Comparison of ENCODE assay signal across 22 cellular contexts in genomic region chrX:43446752-43447151, GRCh38.
"Had no signal": no experiment of that assay in that cellular context is flagged by ENCODE, and none has a peak within 500 bp of the region (broad histone marks: within the 10 kb centered on the region; RNA-seq: fewer than 3 reads in every experiment).

No MANE protein-coding gene starts in this region.

- H3K27ac ChIP-seq: ascending aorta, brain microvascular endothelial cell, coronary artery, dorsolateral prefrontal cortex had no signal

- H3K4me3 ChIP-seq: ascending aorta, coronary artery, dorsolateral prefrontal cortex had no signal

- H3K27me3 ChIP-seq: ascending aorta, brain microvascular endothelial cell had no signal

- H3K27ac Mint-ChIP-seq: activated CD8-positive, alpha-beta T cell treated with anti-CD3 and anti-CD28 coated beads for 36 hours; activated naive CD4-positive, alpha-beta T cell treated with anti-CD3 and anti-CD28 coated beads, Interleukin-2, amount 10 ng/mL, durations not matched to agents 7 days and 5 days; activated naive CD4-positive, alpha-beta T cell treated with anti-CD3 and anti-CD28 coated beads, Interleukin-2, amount 50 U/mL, for 72 hours; activated naive CD8-positive, alpha-beta T cell treated with anti-CD3 and anti-CD28 coated beads, Interleukin-2, amount 10 ng/mL, durations not matched to agents 7 days and 5 days; dendritic cell treated with granulocyte-macrophage colony-stimulating factor and Interleukin-4, amounts not matched to agents 40 ng/mL and 50 ng/mL, for 4 days; endodermal cell had no signal

- DNase-seq: activated CD4-positive, alpha-beta T cell treated with anti-CD3 and anti-CD28 coated beads for 48 hours; activated CD4-positive, alpha-beta T cell treated with anti-CD3 and anti-CD28 coated beads, Interleukin-2, amount 50 U/mL, for 1 hour; activated CD4-positive, alpha-beta T cell treated with anti-CD3 and anti-CD28 coated beads, Interleukin-2, amount 50 U/mL, for 48 hours; activated CD8-positive, alpha-beta memory T cell treated with anti-CD3 and anti-CD28 coated beads for 24 hours; activated CD8-positive, alpha-beta T cell treated with anti-CD3 and anti-CD28 coated beads for 36 hours; activated gamma-delta T cell; activated naive CD4-positive, alpha-beta T cell; activated naive CD4-positive, alpha-beta T cell treated with anti-CD3 and anti-CD28 coated beads, Interleukin-2, amount 10 ng/mL, durations not matched to agents 7 days and 5 days; activated naive CD8-positive, alpha-beta T cell treated with anti-CD3 and anti-CD28 coated beads, Interleukin-2, amount 10 ng/mL, durations not matched to agents 7 days and 5 days; activated T-cell treated with anti-CD3 and anti-CD28 coated beads, Interleukin-2, amount 50 U/mL, for 48 hours; brain microvascular endothelial cell; dorsolateral prefrontal cortex; effector memory CD4-positive, alpha-beta T cell; endodermal cell; foreskin fibroblast; head of caudate nucleus; T-helper 2 cell had no signal

- H3K4me1 Mint-ChIP-seq: activated naive CD4-positive, alpha-beta T cell treated with anti-CD3 and anti-CD28 coated beads, Interleukin-2, amount 10 ng/mL, durations not matched to agents 7 days and 5 days; activated naive CD8-positive, alpha-beta T cell treated with anti-CD3 and anti-CD28 coated beads, Interleukin-2, amount 10 ng/mL, durations not matched to agents 7 days and 5 days; central memory CD8-positive, alpha-beta T cell had no signal

- H3K36me3 ChIP-seq: ascending aorta, brain microvascular endothelial cell had no signal

- H3K27me3 Mint-ChIP-seq: activated naive CD4-positive, alpha-beta T cell treated with anti-CD3 and anti-CD28 coated beads, Interleukin-2, amount 10 ng/mL, durations not matched to agents 7 days and 5 days; dendritic cell treated with granulocyte-macrophage colony-stimulating factor and Interleukin-4, amounts not matched to agents 40 ng/mL and 50 ng/mL, for 4 days had no signal

- H3K36me3 Mint-ChIP-seq: activated naive CD4-positive, alpha-beta T cell treated with anti-CD3 and anti-CD28 coated beads, Interleukin-2, amount 10 ng/mL, durations not matched to agents 7 days and 5 days; activated naive CD8-positive, alpha-beta T cell treated with anti-CD3 and anti-CD28 coated beads, Interleukin-2, amount 10 ng/mL, durations not matched to agents 7 days and 5 days had no signal

- H3K4me3 Mint-ChIP-seq: activated CD8-positive, alpha-beta T cell treated with anti-CD3 and anti-CD28 coated beads for 36 hours; activated naive CD4-positive, alpha-beta T cell treated with anti-CD3 and anti-CD28 coated beads, Interleukin-2, amount 10 ng/mL, durations not matched to agents 7 days and 5 days; activated naive CD8-positive, alpha-beta T cell treated with anti-CD3 and anti-CD28 coated beads, Interleukin-2, amount 10 ng/mL, durations not matched to agents 7 days and 5 days; central memory CD8-positive, alpha-beta T cell; dendritic cell treated with granulocyte-macrophage colony-stimulating factor and Interleukin-4, amounts not matched to agents 40 ng/mL and 50 ng/mL, for 4 days; endodermal cell had no signal

- H3K4me1 ChIP-seq: ascending aorta had no signal
